Comparison of ENCODE assay signal across 8 cellular contexts in the genomic region with DNA sequence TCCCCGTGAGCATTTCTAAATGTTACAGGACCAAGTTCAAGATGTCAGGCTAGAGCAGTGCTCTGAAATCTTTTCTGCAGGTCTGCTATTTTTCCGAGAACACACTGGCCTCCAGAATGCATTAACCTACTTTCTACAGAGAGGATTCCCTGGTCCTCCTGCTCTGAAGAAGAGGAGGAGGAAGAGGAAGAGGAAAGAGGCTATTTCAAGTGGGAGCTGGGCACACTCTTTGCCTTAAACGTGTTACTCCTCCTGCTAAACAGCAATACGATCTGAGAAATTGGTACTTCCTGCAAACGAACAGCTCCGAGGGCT.
A peak's percentile ranks its signal among the peaks of the same experiment; 100 is the strongest.
DNase-seq lines count a peak whose midpoint lies in the region; ATAC-seq and TF ChIP-seq lines count a peak whose summit lies in the region.

No MANE protein-coding gene starts in this region.

- TF ChIP-seq CTCF in Calu3 (IDR thresholded peaks at IDR 0.05; ENCODE audit: unreplicated experiment) (no peak), Peyer's patch (IDR thresholded peaks at IDR 0.05) (no peak), epithelial cell of proximal tubule (conservative IDR thresholded peaks at IDR 0.05; ENCODE audit: low read depth, low read length) (no peak), foreskin keratinocyte (conservative IDR thresholded peaks at IDR 0.05) (no peak)

- H3K9me3 ChIP-seq in Peyer's patch (no peaks in the 10 kb centered on the region), trophoblast cell (ENCODE audit: insufficient read depth, low read depth, low read length) (no peaks in the 10 kb centered on the region)

- no peaks in the 10 kb centered on the region for H3K9me3 Mint-ChIP-seq in Calu3 (ENCODE audit: low read depth, unreplicated experiment)

- H3K23ac ChIP-seq in trophoblast cell (ENCODE audit: low read length), result no peak overlapping the region

- H3K4ac ChIP-seq in trophoblast cell (ENCODE audit: low read depth, low read length), result no peak overlapping the region

- no peak overlapping the region for H2BK12ac ChIP-seq in trophoblast cell (ENCODE audit: low read length)

- H3K4me3 ChIP-seq in Peyer's patch, result peak overlapping the region; percentile 2 to 42 (median 24)
- H3K4me3 ChIP-seq in epithelial cell of proximal tubule (ENCODE audit: low read depth, low read length), result peak overlapping the region; percentile 49
- no peak overlapping the region for H3K4me3 ChIP-seq in trophoblast cell (ENCODE audit: low read depth, low read length)

- no peak overlapping the region for H3K27ac Mint-ChIP-seq in Calu3 (ENCODE audit: unreplicated experiment)

- no peaks in the 10 kb centered on the region for H3K4me1 ChIP-seq in Peyer's patch
- peaks cover 9% of the 10 kb centered on the region in 2 experiments for H3K4me1 ChIP-seq in trophoblast cell (ENCODE audit: control insufficient read depth in 1 of 2, insufficient read depth in 2 of 2, low read length in 2 of 2)
- no peaks in the 10 kb centered on the region for H3K4me1 ChIP-seq in foreskin keratinocyte

- H3K4me1 Mint-ChIP-seq in Calu3 (ENCODE audit: low read depth, unreplicated experiment), result peaks cover 11% of the 10 kb centered on the region

- intact Hi-C loops in Calu3 (cut with micrococcal nuclease; ENCODE audit: unreplicated experiment), result no loop called here
- intact Hi-C loops in head of caudate nucleus (cut with DNase I), result no loop called here

- H4K91ac ChIP-seq in trophoblast cell (ENCODE audit: low read depth, low read length), result no peak overlapping the region

- DNase-seq in Calu3 (no peak), Peyer's patch (no peak), epithelial cell of proximal tubule (ENCODE audit: low read depth) (no peak), trophoblast cell (no peak), NCI-H748 treated with DMSO at 0.1 percent for 48 hours (lab: John Stamatoyannopoulos, UW) (no peak), epidermal melanocyte (ENCODE audit: insufficient read length, low spot score) (no peak), foreskin keratinocyte (no peak), head of caudate nucleus (no peak)

- H3K36me3 Mint-ChIP-seq in Calu3 (ENCODE audit: insufficient read depth, unreplicated experiment), result no peaks in the 10 kb centered on the region

- H2BK5ac ChIP-seq in trophoblast cell (ENCODE audit: low read depth, low read length, poor library complexity), result no peak overlapping the region

- no CpG with 5 or more reads among the region's 6 CpGs for WGBS in trophoblast cell (ENCODE audit: extremely low coverage, insufficient coverage, insufficient read length)

- H3K36me3 ChIP-seq in Peyer's patch (no peaks in the 10 kb centered on the region), trophoblast cell (ENCODE audit: control insufficient read depth in 1 of 2, insufficient read depth in 2 of 2, low read length in 2 of 2) (no peaks in the 10 kb centered on the region)

- H2BK120ac ChIP-seq in trophoblast cell (ENCODE audit: insufficient read depth, low read length, poor library complexity), result no peak overlapping the region

- peak overlapping the region; percentile 41 for H3K4me3 Mint-ChIP-seq in Calu3 (ENCODE audit: low read depth, unreplicated experiment)

- H3K27ac ChIP-seq in Peyer's patch (no peak overlapping the region), trophoblast cell (ENCODE audit: low read depth, low read length) (no peak overlapping the region), foreskin keratinocyte (no peak overlapping the region)

- peak overlapping the region; percentile 35 for H4K8ac ChIP-seq in trophoblast cell (ENCODE audit: low read depth, low read length)

- no peak overlapping the region for H3K9ac ChIP-seq in trophoblast cell (ENCODE audit: low read length)

- no peak for ATAC-seq in foreskin keratinocyte

- no peak overlapping the region for H3K14ac ChIP-seq in trophoblast cell (ENCODE audit: low read length)

- peak overlapping the region; percentile 72 for H3K4me2 ChIP-seq in trophoblast cell (ENCODE audit: low read length)

- no peak for TF ChIP-seq POLR2A in Peyer's patch (IDR thresholded peaks at IDR 0.05)

- H3K27me3 ChIP-seq in Peyer's patch, result no peaks in the 10 kb centered on the region
- no peaks in the 10 kb centered on the region for H3K27me3 ChIP-seq in trophoblast cell (ENCODE audit: insufficient read depth, low read length)
- H3K27me3 ChIP-seq in foreskin keratinocyte, result peaks cover 70% of the 10 kb centered on the region

- no peak overlapping the region for H3K18ac ChIP-seq in trophoblast cell (ENCODE audit: low read length)

- H2AK5ac ChIP-seq in trophoblast cell (ENCODE audit: low read length), result no peak overlapping the region

- peaks cover 85% of the 10 kb centered on the region for H3K27me3 Mint-ChIP-seq in Calu3 (ENCODE audit: unreplicated experiment)

- H3K79me1 ChIP-seq in trophoblast cell (ENCODE audit: low read length), result no peaks in the 10 kb centered on the region

- peak overlapping the region; percentile 83 for H2AFZ ChIP-seq in trophoblast cell (ENCODE audit: insufficient read depth, low read length, poor library complexity)

- CTCF ChIA-PET in Calu3 (lab: Charles Lee), result no interaction called here

- no TSS peak for BruUV-seq in Calu3 (replicated peaks; lab: Mats Ljungman, UMichigan)

- no peak overlapping the region for H4K12ac ChIP-seq in trophoblast cell (ENCODE audit: low read depth, low read length)

- no peaks in the 10 kb centered on the region for H3K79me2 ChIP-seq in trophoblast cell (ENCODE audit: control insufficient read depth, insufficient read depth, low read length, poor library complexity)
